Comparison of ENCODE assay signal across 1 cellular context in genomic region chr10:114311496-114312195, GRCh38.
TF ChIP-seq lines count a peak whose summit lies in the region.

No MANE protein-coding gene starts in this region.

TF ChIP-seq in HEK293, 187 proteins besides CTCF, POLR2A, EP300 and RAD21 (continued from another document):
- TF ChIP-seq ZNF677 (tag by site-specific recombination; IDR thresholded peaks at IDR 0.05) (no peak), HOXA7 (CRISPR knock-in tag; IDR thresholded peaks at IDR 0.05; ENCODE audit: borderline replicate concordance) (no peak), EGR2 (tag by site-specific recombination; IDR thresholded peaks at IDR 0.05; ENCODE audit: low read depth) (peak; percentile 27; the same call in 1 of the 2 replicates), ZNF155 (tag by site-specific recombination; IDR thresholded peaks at IDR 0.05) (no peak), ZSCAN30 (tag by site-specific recombination; IDR thresholded peaks at IDR 0.05) (no peak), ZNF324 (tag by site-specific recombination; IDR thresholded peaks at IDR 0.05) (no peak), ZNF18 (tag by site-specific recombination; IDR thresholded peaks at IDR 0.05) (no peak), ZNF221 (tag by site-specific recombination; IDR thresholded peaks at IDR 0.05; ENCODE audit: borderline replicate concordance) (no peak), ZBTB8A (tag by site-specific recombination; IDR thresholded peaks at IDR 0.05) (no peak), ZNF214 (tag by site-specific recombination; IDR thresholded peaks at IDR 0.05; ENCODE audit: borderline replicate concordance) (no peak)
- TF ChIP-seq, protein P1, sequence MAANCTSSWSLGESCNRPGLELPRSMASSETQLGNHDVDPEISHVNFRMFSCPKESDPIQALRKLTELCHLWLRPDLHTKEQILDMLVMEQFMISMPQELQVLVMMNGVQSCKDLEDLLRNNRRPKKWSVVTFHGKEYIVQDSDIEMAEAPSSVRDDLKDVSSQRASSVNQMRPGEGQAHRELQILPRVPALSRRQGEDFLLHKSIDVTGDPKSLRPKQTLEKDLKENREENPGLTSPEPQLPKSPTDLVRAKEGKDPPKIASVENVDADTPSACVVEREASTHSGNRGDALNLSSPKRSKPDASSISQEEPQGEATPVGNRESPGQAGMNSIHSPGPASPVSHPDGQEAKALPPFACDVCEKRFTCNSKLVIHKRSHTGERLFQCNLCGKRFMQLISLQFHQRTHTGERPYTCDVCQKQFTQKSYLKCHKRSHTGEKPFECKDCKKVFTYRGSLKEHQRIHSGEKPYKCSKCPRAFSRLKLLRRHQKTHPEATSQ (tag by site-specific recombination; IDR thresholded peaks at IDR 0.05), result no peak
